Comparison of ENCODE assay signal across 27 cellular contexts in the genomic region with DNA sequence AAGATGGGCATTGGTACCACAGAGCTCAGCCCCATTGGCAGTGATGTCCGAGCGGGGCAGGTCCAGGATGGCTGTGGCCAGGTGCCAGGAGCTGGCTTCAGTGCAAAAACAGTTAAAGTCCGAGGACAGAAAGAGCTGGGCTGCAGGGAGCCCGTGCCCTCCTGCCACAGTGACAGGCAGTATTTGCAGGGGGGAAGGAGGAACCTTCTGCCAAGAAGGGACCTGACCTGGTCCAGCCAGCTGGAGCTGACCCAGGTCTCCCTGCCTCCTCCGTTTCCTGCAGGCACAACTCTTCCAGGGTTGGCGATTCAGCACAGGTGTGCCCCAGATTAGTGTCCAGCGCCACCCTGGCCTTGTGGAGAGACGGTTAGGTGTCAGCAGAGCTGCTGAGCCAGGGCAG.
"Had no signal": no experiment of that assay in that cellular context is flagged by ENCODE, and none has a peak within 500 bp of the region (broad histone marks: within the 10 kb centered on the region; RNA-seq: fewer than 3 reads in every experiment).

No MANE protein-coding gene starts in this region.

- H3K4me1 ChIP-seq: ascending aorta, colonic mucosa, Peyer's patch, SJCRH30 had no signal

- H3K36me3 ChIP-seq: ascending aorta, colonic mucosa, Peyer's patch, SJCRH30 had no signal

- DNase-seq: activated CD4-positive, alpha-beta memory T cell treated with anti-CD3 and anti-CD28 coated beads for 36 hours; activated CD4-positive, alpha-beta T cell treated with anti-CD3 and anti-CD28 coated beads, Interleukin-2, amount 10 ng/mL, durations not matched to agents 24 days and 14 days; activated CD4-positive, CD25-positive, alpha-beta regulatory T cell treated with anti-CD3 and anti-CD28 coated beads, Interleukin-2, amount 50 U/mL, for 72 hours; activated CD8-positive, alpha-beta memory T cell treated with anti-CD3 and anti-CD28 coated beads for 24 hours; activated effector memory CD4-positive, alpha-beta T cell treated with anti-CD3 and anti-CD28 coated beads, Interleukin-2, amount 50 U/mL, for 16 hours; activated naive CD4-positive, alpha-beta T cell treated with Interleukin-2 at 50 U/mL for 16 hours; activated naive CD8-positive, alpha-beta T cell treated with anti-CD3 and anti-CD28 coated beads, Interleukin-2, amount 50 U/mL, for 24 hours; activated T-cell treated with anti-CD3 and anti-CD28 coated beads, Interleukin-2, amount 50 U/mL, for 4 hours; amniotic stem cell; colonic mucosa; KG1; NCI-H1092 treated with DMSO at 0.1 percent for 48 hours; NCI-H1417 treated with DMSO at 0.1 percent for 48 hours; NCI-H187; NCI-H2081 treated with DMSO at 0.1 percent for 48 hours; NCI-H226; NCI-H526; NCI-H82; Peyer's patch; Right ventricle myocardium superior; T-helper 1 cell had no signal

- H3K9me3 ChIP-seq: ascending aorta, body of pancreas, colonic mucosa, Peyer's patch, SJCRH30, SK-N-SH had no signal

- H3K27ac ChIP-seq: ascending aorta, body of pancreas, colonic mucosa, Peyer's patch, SJCRH30 had no signal

- ATAC-seq: activated naive CD4-positive, alpha-beta T cell treated with anti-CD3 and anti-CD28 coated beads, Interleukin-2, amount 50 U/mL, for 72 hours; activated naive CD8-positive, alpha-beta T cell treated with anti-CD3 and anti-CD28 coated beads, Interleukin-2, amount 50 U/mL, for 24 hours; activated T-cell treated with anti-CD3 and anti-CD28 coated beads, Interleukin-2, amount 50 U/mL, for 4 hours; body of pancreas; WTC11 had no signal

- H3K27me3 ChIP-seq: ascending aorta, colonic mucosa, Peyer's patch had no signal

- H3K9ac ChIP-seq: SK-N-SH had no signal

- H3K4me2 ChIP-seq: SK-N-SH had no signal

- H3K4me3 ChIP-seq: ascending aorta, body of pancreas, colonic mucosa, Peyer's patch, SJCRH30 had no signal
